Comparison of ENCODE assay signal across 8 cellular contexts in the genomic region with DNA sequence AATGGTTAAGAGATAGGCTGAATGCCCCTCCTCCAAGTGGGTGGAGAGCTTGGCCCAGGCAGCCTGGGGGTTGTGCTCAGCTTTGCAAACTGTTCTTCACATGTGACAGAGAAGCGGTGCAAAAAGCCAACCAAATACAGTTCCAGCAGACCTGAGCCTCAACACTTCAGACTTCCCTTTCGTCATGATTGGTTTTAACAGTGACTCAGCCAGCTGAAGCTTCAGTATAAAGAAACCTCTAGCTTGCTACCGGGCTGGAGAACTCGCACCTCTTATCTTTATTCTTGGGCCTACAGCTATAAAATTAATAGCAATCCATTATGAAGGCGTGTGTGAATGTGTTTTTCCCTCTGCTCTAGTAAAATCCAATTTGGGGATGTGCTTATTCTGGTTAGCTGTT. TPM values are rescaled to one million over a fixed set of nuclear protein-coding genes. Genes with fewer than 3 reads are reported as not detected.
DNase-seq lines count a peak whose midpoint lies in the region; ATAC-seq and TF ChIP-seq lines count a peak whose summit lies in the region.
"Had no signal": no experiment of that assay in that cellular context is flagged by ENCODE, and none has a peak within 500 bp of the region (broad histone marks: within the 10 kb centered on the region; RNA-seq: fewer than 3 reads in every experiment).

No MANE protein-coding gene starts in this region.

- no peak for TF ChIP-seq EP300 in stomach (IDR thresholded peaks at IDR 0.05)

- no peaks in the 10 kb centered on the region for H3K36me3 ChIP-seq in stomach

- intact Hi-C loops in right cardiac atrium (cut with DNase I) (loop anchor here in 1 of 4 donors (10.0 kb wide), 1 partner anchor 154 kb away; no protein-coding TSS in a partner anchor), stomach (cut with DNase I; ENCODE audit: low total_unique reads) (no loop called here)

- H3K4me1 ChIP-seq in right cardiac atrium (ENCODE audit: control insufficient read depth, insufficient read depth, low read length) (peaks cover 7% of the 10 kb centered on the region), stomach (peaks cover 28 to 74% (median 55%) of the 10 kb centered on the region in 4 donors)

- H3K9me3 Mint-ChIP-seq in WTC11, result no peaks in the 10 kb centered on the region

- POLR2A ChIA-PET in WTC11 (lab: Charles Lee), result no interaction called here

- H3K4me3 ChIP-seq in right cardiac atrium (ENCODE audit: low read length) (no peak overlapping the region), stomach (no peak overlapping the region)

- CTCF ChIA-PET in WTC11 (lab: Charles Lee), result no interaction called here

- TF ChIP-seq POLR2A in stomach (IDR thresholded peaks at IDR 0.05), result no peak

- ATAC-seq in GM21717 (IDR thresholded peaks at IDR 0.05; ENCODE audit: unreplicated experiment) (peak; percentile 58), WTC11 (peak; percentile 23), right cardiac atrium (peak; percentile 72 to 75)

- H3K9me3 ChIP-seq in right cardiac atrium (ENCODE audit: control insufficient read depth, low read length), result no peaks in the 10 kb centered on the region
- H3K9me3 ChIP-seq in stomach, result no peaks in the 10 kb centered on the region

- H3K27me3 ChIP-seq in right cardiac atrium (ENCODE audit: control insufficient read depth, insufficient read depth) (no peaks in the 10 kb centered on the region), stomach (no peaks in the 10 kb centered on the region)

- no peak for DNase-seq in WTC11 (ENCODE audit: low spot score)
- peak; percentile 16 to 69 (median 58) for DNase-seq in right cardiac atrium
- DNase-seq in stomach, result peak; percentile 40
- no peak for DNase-seq in MV-4-11 (lab: John Stamatoyannopoulos, UW)
- DNase-seq in AG08396 (ENCODE audit: low spot score), result no peak
- DNase-seq in COLO829 (ENCODE audit: low spot score), result no peak
- DNase-seq: NCI-H510A treated with DMSO at 0.1 percent for 48 hours had no signal

- no peaks in the 10 kb centered on the region for H3K27me3 Mint-ChIP-seq in WTC11 (ENCODE audit: low read depth)

- H3K36me3 Mint-ChIP-seq in WTC11, result peaks cover 9% of the 10 kb centered on the region; the same call in 1 of the 2 replicates

- 60% methylated on average over 5 of the region's 5 CpGs for WGBS in right cardiac atrium
- WGBS in stomach, 5 donors, result 19 to 36% (median 30%) methylated on average over 5 of the region's 5 CpGs

- TF ChIP-seq CTCF in WTC11 (IDR thresholded peaks at IDR 0.05) (no peak), stomach (IDR thresholded peaks at IDR 0.05) (no peak)

- H3K27ac ChIP-seq in right cardiac atrium (ENCODE audit: low read length), result no peak overlapping the region
- H3K27ac ChIP-seq in stomach, result peak overlapping the region in 4 of 5 donors; percentile 61 to 77 (median 70)

- H3K4me1 Mint-ChIP-seq in WTC11, result peaks cover 56% of the 10 kb centered on the region

- no peak overlapping the region for H3K27ac Mint-ChIP-seq in WTC11

- H3K4me3 Mint-ChIP-seq in WTC11, result no peak overlapping the region

TF ChIP-seq in WTC11, 78 proteins besides CTCF, POLR2A, EP300 and RAD21:
- TF ChIP-seq NFE2L1 (CRISPR knock-in tag; IDR thresholded peaks at IDR 0.05), result no peak

RNA-seq across cellular contexts. Expression of a gene that starts 20.0 kb away (rescaled TPM):
- total RNA-seq in WTC11 (2021) (5.9 to 9.6 TPM (median 6.3 TPM) in 3 replicates), right cardiac atrium (10 to 100 TPM; 16.4 to 24.1 (median 19.8) TPM), stomach (10 to 100 TPM; 15.1 to 66.5 (median 29.2) TPM)
- polyA plus RNA-seq in right cardiac atrium (2.0 TPM), stomach (1 to 10 TPM; 1.4 to 2.3 (median 2.0) TPM)

Comparison
In these comparisons a context has a peak if more than half of its experiments do, and no peak if none do; other contexts are left out.
1. ATAC-seq: peak in every context shown above with its lines; median percentile 74 in right cardiac atrium; 58 in GM21717; 23 in WTC11.
2. DNase-seq: peak in right cardiac atrium (3 of 3) and stomach (single experiment); none in WTC11 (single experiment), MV-4-11 (single experiment), AG08396 (single experiment) and COLO829 (single experiment).